In genomic region chr6:170460606-170461005, GRCh38 we compare ENCODE assay signal across 18 cellular contexts.
A peak's percentile ranks its signal among the peaks of the same experiment; 100 is the strongest.
DNase-seq lines count a peak whose midpoint lies in the region; ATAC-seq, FAIRE-seq and TF ChIP-seq lines count a peak whose summit lies in the region.
"Had no signal": no experiment of that assay in that cellular context is flagged by ENCODE, and none has a peak within 500 bp of the region (broad histone marks: within the 10 kb centered on the region; RNA-seq: fewer than 3 reads in every experiment).

No MANE protein-coding gene starts in this region.

- peaks cover 62 to 75% of the 10 kb centered on the region in 2 donors for H3K4me1 Mint-ChIP-seq in natural killer cell
- H3K4me1 Mint-ChIP-seq in natural killer cell treated with Interleukin-12 subunit alpha and Interleukin-12 subunit beta and Interleukin-15 and Interleukin-18, amount 100 ng/mL, for 72 hours (ENCODE audit: low read depth in 2 of 2), result peaks cover 50 to 56% of the 10 kb centered on the region in 2 donors
- peaks cover 4% of the 10 kb centered on the region for H3K4me1 Mint-ChIP-seq in activated CD4-positive, alpha-beta T cell treated with anti-CD3 and anti-CD28 coated beads, Interleukin-2, amount 10 ng/mL, durations not matched to agents 7 days and 5 days

- POLR2A ChIA-PET in activated CD4-positive, alpha-beta T cell treated with anti-CD3 and anti-CD28 coated beads, Interleukin-2, amount 10 ng/mL, durations not matched to agents 7 days and 5 days (lab: Charles Lee), result no interaction called here

- H3K14ac ChIP-seq in neuronal stem cell (ENCODE audit: low read length), result no peak overlapping the region

- H3K27me3 Mint-ChIP-seq in natural killer cell (ENCODE audit: low read depth in 2 of 2), result no peaks in the 10 kb centered on the region
- H3K27me3 Mint-ChIP-seq in natural killer cell treated with Interleukin-12 subunit alpha and Interleukin-12 subunit beta and Interleukin-15 and Interleukin-18, amount 100 ng/mL, for 72 hours, result no peaks in the 10 kb centered on the region
- H3K27me3 Mint-ChIP-seq in activated CD4-positive, alpha-beta T cell treated with anti-CD3 and anti-CD28 coated beads, Interleukin-2, amount 10 ng/mL, durations not matched to agents 7 days and 5 days, result peaks cover 3% of the 10 kb centered on the region

- H2AFZ ChIP-seq in neuronal stem cell (ENCODE audit: low read length), result no peak overlapping the region

- H3K27ac ChIP-seq in neuronal stem cell (replicated peaks; ENCODE audit: low read length), result no peak overlapping the region
- H3K27ac ChIP-seq: 22Rv1, A549 had no signal

- H2BK120ac ChIP-seq in neuronal stem cell (ENCODE audit: low read depth, low read length), result no peak overlapping the region

- no peak overlapping the region for H4K8ac ChIP-seq in neuronal stem cell (ENCODE audit: low read depth, low read length)

- peak overlapping the region; percentile 96 for H3K27ac Mint-ChIP-seq in natural killer cell
- no peak overlapping the region for H3K27ac Mint-ChIP-seq in natural killer cell treated with Interleukin-12 subunit alpha and Interleukin-12 subunit beta and Interleukin-15 and Interleukin-18, amount 100 ng/mL, for 72 hours
- no peak overlapping the region for H3K27ac Mint-ChIP-seq in activated CD4-positive, alpha-beta T cell treated with anti-CD3 and anti-CD28 coated beads, Interleukin-2, amount 10 ng/mL, durations not matched to agents 7 days and 5 days
- H3K27ac Mint-ChIP-seq: CD4-positive, alpha-beta T cell; H9 had no signal

- H3K9me3 ChIP-seq in neuronal stem cell (replicated peaks in 1 of 2; ENCODE audit: control insufficient read depth in 2 of 2, insufficient read depth in 1 of 2, low read depth in 1 of 2, low read length in 2 of 2), result no peaks in the 10 kb centered on the region
- H3K9me3 ChIP-seq: A549, Caco-2 had no signal

- H3K4ac ChIP-seq in neuronal stem cell (ENCODE audit: low read length), result no peak overlapping the region

- WGBS in neuronal stem cell (ENCODE audit: extremely low coverage in 2 of 2, insufficient read length in 2 of 2, insufficient replicate concordance in 1 of 2), 2 donors, result no CpG with 5 or more reads among the region's 7 CpGs

- TF ChIP-seq CTCF in natural killer cell (IDR thresholded peaks at IDR 0.05), result no peak

- no peak for ATAC-seq in natural killer cell
- ATAC-seq in natural killer cell treated with Interleukin-12 subunit alpha and Interleukin-12 subunit beta and Interleukin-15 and Interleukin-18, amount 100 ng/mL, for 72 hours, result no peak
- ATAC-seq: A549 had no signal

- H3K23ac ChIP-seq in neuronal stem cell (ENCODE audit: low read depth, low read length, poor library complexity), result no peak overlapping the region

- peaks cover 0 to 8% (median 0%) of the 10 kb centered on the region in 3 experiments for H3K27me3 ChIP-seq in neuronal stem cell (ENCODE audit: control insufficient read depth in 3 of 3, insufficient read depth in 3 of 3, low read depth in 1 of 3, low read length in 3 of 3)

- no peaks in the 10 kb centered on the region for H3K9me3 Mint-ChIP-seq in natural killer cell
- no peaks in the 10 kb centered on the region for H3K9me3 Mint-ChIP-seq in natural killer cell treated with Interleukin-12 subunit alpha and Interleukin-12 subunit beta and Interleukin-15 and Interleukin-18, amount 100 ng/mL, for 72 hours
- no peaks in the 10 kb centered on the region for H3K9me3 Mint-ChIP-seq in activated CD4-positive, alpha-beta T cell treated with anti-CD3 and anti-CD28 coated beads, Interleukin-2, amount 10 ng/mL, durations not matched to agents 7 days and 5 days
- H3K9me3 Mint-ChIP-seq: CD4-positive, alpha-beta T cell had no signal

- H3K4me1 ChIP-seq in neuronal stem cell (ENCODE audit: control insufficient read depth in 2 of 2, insufficient read depth in 1 of 2, low read depth in 1 of 2, low read length in 2 of 2), result peaks cover 0 to 9% of the 10 kb centered on the region in 2 donors
- H3K4me1 ChIP-seq: A549, Caco-2 had no signal

- no peak for FAIRE-seq in HTR-8/SVneo (lab: Jason Lieb, UNC)
- FAIRE-seq: A549, D721Med, GM12878, H1 had no signal

- intact Hi-C loops in natural killer cell (cut with micrococcal nuclease), result loop anchor here (5.0 kb wide), 3 partner anchors 153 to 653 kb away; partner anchors contain the start of gene FAM120B

- H2BK12ac ChIP-seq in neuronal stem cell (ENCODE audit: low read length), result no peak overlapping the region

- peaks cover 2% of the 10 kb centered on the region for H3K79me1 ChIP-seq in neuronal stem cell (ENCODE audit: low read depth, low read length)

- H3K18ac ChIP-seq in neuronal stem cell (ENCODE audit: low read length), result no peak overlapping the region

- H3K4me3 Mint-ChIP-seq in natural killer cell, result peak overlapping the region; percentile 79
- H3K4me3 Mint-ChIP-seq in natural killer cell treated with Interleukin-12 subunit alpha and Interleukin-12 subunit beta and Interleukin-15 and Interleukin-18, amount 100 ng/mL, for 72 hours, result no peak overlapping the region
- no peak overlapping the region for H3K4me3 Mint-ChIP-seq in activated CD4-positive, alpha-beta T cell treated with anti-CD3 and anti-CD28 coated beads, Interleukin-2, amount 10 ng/mL, durations not matched to agents 7 days and 5 days
- H3K4me3 Mint-ChIP-seq: CD4-positive, alpha-beta T cell had no signal

- H3K36me3 Mint-ChIP-seq in natural killer cell, result no peaks in the 10 kb centered on the region
- H3K36me3 Mint-ChIP-seq in natural killer cell treated with Interleukin-12 subunit alpha and Interleukin-12 subunit beta and Interleukin-15 and Interleukin-18, amount 100 ng/mL, for 72 hours, result no peaks in the 10 kb centered on the region
- H3K36me3 Mint-ChIP-seq in activated CD4-positive, alpha-beta T cell treated with anti-CD3 and anti-CD28 coated beads, Interleukin-2, amount 10 ng/mL, durations not matched to agents 7 days and 5 days (ENCODE audit: low read depth), result no peaks in the 10 kb centered on the region

- CTCF ChIA-PET in activated CD4-positive, alpha-beta T cell treated with anti-CD3 and anti-CD28 coated beads, Interleukin-2, amount 10 ng/mL, durations not matched to agents 7 days and 5 days (lab: Charles Lee), result no interaction called here

- no peak overlapping the region for H3K4me2 ChIP-seq in neuronal stem cell (ENCODE audit: insufficient read depth, low read length, poor library complexity, severe bottlenecking)

- no peak overlapping the region for H3K4me3 ChIP-seq in neuronal stem cell (ENCODE audit: low read length in 2 of 2)
- H3K4me3 ChIP-seq: A549, GM12878 had no signal

- no peak overlapping the region for H4K91ac ChIP-seq in neuronal stem cell (ENCODE audit: low read depth, low read length, poor library complexity)

- H2AK5ac ChIP-seq in neuronal stem cell (ENCODE audit: low read depth, low read length), result no peak overlapping the region

- peak overlapping the region; percentile 10 for H2BK15ac ChIP-seq in neuronal stem cell (ENCODE audit: low read length)

- no peak overlapping the region for H2BK5ac ChIP-seq in neuronal stem cell (ENCODE audit: low read length)

- DNase-seq in natural killer cell, result no peak
- no peak for DNase-seq in natural killer cell treated with Interleukin-12 subunit alpha and Interleukin-12 subunit beta and Interleukin-15 and Interleukin-18, amount 100 ng/mL, for 72 hours (ENCODE audit: low spot score)
- DNase-seq in RPMI7951 (ENCODE audit: low read depth), result peak; percentile 69
- DNase-seq in neuronal stem cell (ENCODE audit: low spot score), result no peak
- DNase-seq in HTR-8/SVneo (ENCODE audit: insufficient read length, low spot score), result no peak
- no peak for DNase-seq in activated CD4-positive, alpha-beta T cell treated with anti-CD3 and anti-CD28 coated beads, Interleukin-2, amount 10 ng/mL, durations not matched to agents 7 days and 5 days
- DNase-seq in NCI-H510A treated with DMSO at 0.1 percent for 48 hours (lab: John Stamatoyannopoulos, UW), result no peak
- DNase-seq in NK-92 (lab: John Stamatoyannopoulos, UW; ENCODE audit: unreplicated experiment), result no peak
- DNase-seq: C1 segment of cervical spinal cord; Caco-2; CD4-positive, alpha-beta T cell; GF-D8; H9 had no signal

- H3K9ac ChIP-seq in neuronal stem cell (ENCODE audit: low read depth, low read length, poor library complexity), result no peak overlapping the region

- H3K36me3 ChIP-seq in neuronal stem cell (replicated peaks in 1 of 2; ENCODE audit: control insufficient read depth in 2 of 2, insufficient read depth in 2 of 2, low read length in 2 of 2), result no peaks in the 10 kb centered on the region

Comparison
In these comparisons a context has a peak if more than half of its experiments do, and no peak if none do; other contexts are left out.
1. H3K27ac Mint-ChIP-seq: peak in natural killer cell (2 of 2); none in natural killer cell treated with Interleukin-12 subunit alpha and Interleukin-12 subunit beta and Interleukin-15 and Interleukin-18, amount 100 ng/mL, for 72 hours (0 of 2) and activated CD4-positive, alpha-beta T cell treated with anti-CD3 and anti-CD28 coated beads, Interleukin-2, amount 10 ng/mL, durations not matched to agents 7 days and 5 days (single experiment).